Comparison of ENCODE assay signal across 25 cellular contexts in genomic region chr9:18614651-18615050, GRCh38.
"Had no signal": no experiment of that assay in that cellular context is flagged by ENCODE, and none has a peak within 500 bp of the region (broad histone marks: within the 10 kb centered on the region; RNA-seq: fewer than 3 reads in every experiment).

No MANE protein-coding gene starts in this region.

- ATAC-seq: HepG2, Right ventricle myocardium inferior had no signal

- H3K9me3 ChIP-seq: MG63, Peyer's patch had no signal

- H3K4me3 ChIP-seq: MG63, PC-9, Peyer's patch, SJCRH30, SK-N-MC had no signal

- DNase-seq: IMR-90; Karpas-422; KG1; MG63; NCI-H1092; NCI-H1105 treated with DMSO at 0.1 percent for 48 hours; NCI-H1417 treated with DMSO at 0.1 percent for 48 hours; NCI-H146; NCI-H1694 treated with DMSO at 0.1 percent for 48 hours; NCI-H1930; NCI-H2081; NCI-H2107; NCI-H2227 treated with DMSO at 0.1 percent for 48 hours; NCI-H524; NCI-H526 treated with DMSO at 0.1 percent for 48 hours; NCI-H774; NK-92 treated with Interleukin-12 subunit alpha and Interleukin-12 subunit beta, amount 100 ng/mL, for 24 hours; OCI-M1; PC-9; Peyer's patch; SHP77 treated with DMSO at 0.1 percent for 48 hours; SJCRH30 had no signal

- H3K4me1 ChIP-seq: Peyer's patch had no signal

- H3K36me3 ChIP-seq: Peyer's patch, SJCRH30 had no signal

- H3K27me3 ChIP-seq: MG63, Peyer's patch, SJCRH30 had no signal

- H3K4me2 ChIP-seq: PC-9 had no signal

- H2AFZ ChIP-seq: PC-9 had no signal

- H3K27ac ChIP-seq: PC-9, Peyer's patch, SJCRH30, SK-N-MC had no signal
